1 cellular context compared by ENCODE assay signal in the genomic region with DNA sequence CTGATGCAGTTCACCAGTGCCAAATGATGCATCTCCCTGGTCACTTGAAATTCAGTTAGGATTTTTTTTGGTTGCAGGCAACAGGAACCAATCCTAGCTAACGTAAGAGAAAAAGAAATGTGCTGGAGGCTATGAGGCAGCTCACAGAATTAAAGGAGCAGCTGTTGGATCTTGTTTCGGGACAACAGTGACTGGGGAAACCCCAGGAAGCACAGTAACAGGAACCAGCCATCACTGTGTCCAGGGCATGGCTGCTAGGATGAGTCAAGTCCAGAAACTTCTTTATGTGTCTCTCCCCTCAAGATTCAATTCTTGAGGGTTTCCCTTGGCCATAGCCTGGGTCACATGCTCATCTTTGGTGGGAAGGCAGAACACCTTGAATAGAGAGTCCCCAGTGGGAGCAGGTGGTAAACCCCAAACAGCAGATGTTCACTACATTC.
TF ChIP-seq lines count a peak whose summit lies in the region.

No MANE protein-coding gene starts in this region.

TF ChIP-seq in HepG2, 621 proteins besides CTCF, POLR2A, EP300 and RAD21:
- TF ChIP-seq, protein P1, sequence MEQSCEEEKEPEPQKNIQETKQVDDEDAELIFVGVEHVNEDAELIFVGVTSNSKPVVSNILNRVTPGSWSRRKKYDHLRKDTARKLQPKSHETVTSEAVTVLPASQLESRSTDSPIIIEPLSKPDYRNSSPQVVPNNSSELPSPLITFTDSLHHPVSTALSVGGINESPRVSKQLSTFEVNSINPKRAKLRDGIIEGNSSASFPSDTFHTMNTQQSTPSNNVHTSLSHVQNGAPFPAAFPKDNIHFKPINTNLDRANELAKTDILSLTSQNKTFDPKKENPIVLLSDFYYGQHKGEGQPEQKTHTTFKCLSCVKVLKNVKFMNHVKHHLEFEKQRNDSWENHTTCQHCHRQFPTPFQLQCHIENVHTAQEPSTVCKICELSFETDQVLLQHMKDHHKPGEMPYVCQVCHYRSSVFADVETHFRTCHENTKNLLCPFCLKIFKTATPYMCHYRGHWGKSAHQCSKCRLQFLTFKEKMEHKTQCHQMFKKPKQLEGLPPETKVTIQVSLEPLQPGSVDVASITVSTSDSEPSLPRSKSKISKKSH (CRISPR knock-in tag; IDR thresholded peaks at IDR 0.05; ENCODE audit: borderline replicate concordance): no peak
- TF ChIP-seq JARID2 (CRISPR knock-in tag; IDR thresholded peaks at IDR 0.05; ENCODE audit: insufficient replicate concordance) (no peak), ZNF232 (CRISPR knock-in tag; IDR thresholded peaks at IDR 0.05; ENCODE audit: borderline replicate concordance) (no peak), ZSCAN22 (CRISPR knock-in tag; IDR thresholded peaks at IDR 0.05) (no peak), ZNF430 (CRISPR knock-in tag; IDR thresholded peaks at IDR 0.05) (no peak), GPN1 (CRISPR knock-in tag; IDR thresholded peaks at IDR 0.05; ENCODE audit: borderline replicate concordance) (no peak), TMF1 (CRISPR knock-in tag; IDR thresholded peaks at IDR 0.05; ENCODE audit: low read depth) (no peak), ZKSCAN1 (IDR thresholded peaks at IDR 0.05; ENCODE audit: low read length) (no peak), KLF9 (CRISPR knock-in tag; IDR thresholded peaks at IDR 0.05; ENCODE audit: low read depth) (no peak), ZNF484 (CRISPR knock-in tag; IDR thresholded peaks at IDR 0.05; ENCODE audit: borderline replicate concordance, low read depth) (no peak), MLLT10 (CRISPR knock-in tag; IDR thresholded peaks at IDR 0.05) (no peak)
- TF ChIP-seq, protein P2, sequence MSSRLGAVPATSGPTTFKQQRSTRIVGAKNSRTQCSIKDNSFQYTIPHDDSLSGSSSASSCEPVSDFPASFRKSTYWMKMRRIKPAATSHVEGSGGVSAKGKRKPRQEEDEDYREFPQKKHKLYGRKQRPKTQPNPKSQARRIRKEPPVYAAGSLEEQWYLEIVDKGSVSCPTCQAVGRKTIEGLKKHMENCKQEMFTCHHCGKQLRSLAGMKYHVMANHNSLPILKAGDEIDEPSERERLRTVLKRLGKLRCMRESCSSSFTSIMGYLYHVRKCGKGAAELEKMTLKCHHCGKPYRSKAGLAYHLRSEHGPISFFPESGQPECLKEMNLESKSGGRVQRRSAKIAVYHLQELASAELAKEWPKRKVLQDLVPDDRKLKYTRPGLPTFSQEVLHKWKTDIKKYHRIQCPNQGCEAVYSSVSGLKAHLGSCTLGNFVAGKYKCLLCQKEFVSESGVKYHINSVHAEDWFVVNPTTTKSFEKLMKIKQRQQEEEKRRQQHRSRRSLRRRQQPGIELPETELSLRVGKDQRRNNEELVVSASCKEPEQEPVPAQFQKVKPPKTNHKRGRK (CRISPR knock-in tag; IDR thresholded peaks at IDR 0.05): no peak
- TF ChIP-seq, protein P3, sequence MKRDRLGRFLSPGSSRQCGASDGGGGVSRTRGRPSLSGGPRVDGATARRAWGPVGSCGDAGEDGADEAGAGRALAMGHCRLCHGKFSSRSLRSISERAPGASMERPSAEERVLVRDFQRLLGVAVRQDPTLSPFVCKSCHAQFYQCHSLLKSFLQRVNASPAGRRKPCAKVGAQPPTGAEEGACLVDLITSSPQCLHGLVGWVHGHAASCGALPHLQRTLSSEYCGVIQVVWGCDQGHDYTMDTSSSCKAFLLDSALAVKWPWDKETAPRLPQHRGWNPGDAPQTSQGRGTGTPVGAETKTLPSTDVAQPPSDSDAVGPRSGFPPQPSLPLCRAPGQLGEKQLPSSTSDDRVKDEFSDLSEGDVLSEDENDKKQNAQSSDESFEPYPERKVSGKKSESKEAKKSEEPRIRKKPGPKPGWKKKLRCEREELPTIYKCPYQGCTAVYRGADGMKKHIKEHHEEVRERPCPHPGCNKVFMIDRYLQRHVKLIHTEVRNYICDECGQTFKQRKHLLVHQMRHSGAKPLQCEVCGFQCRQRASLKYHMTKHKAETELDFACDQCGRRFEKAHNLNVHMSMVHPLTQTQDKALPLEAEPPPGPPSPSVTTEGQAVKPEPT (CRISPR knock-in tag; IDR thresholded peaks at IDR 0.05; ENCODE audit: low read depth): no peak
- TF ChIP-seq, protein P4, sequence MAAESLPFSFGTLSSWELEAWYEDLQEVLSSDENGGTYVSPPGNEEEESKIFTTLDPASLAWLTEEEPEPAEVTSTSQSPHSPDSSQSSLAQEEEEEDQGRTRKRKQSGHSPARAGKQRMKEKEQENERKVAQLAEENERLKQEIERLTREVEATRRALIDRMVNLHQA (CRISPR knock-in tag; IDR thresholded peaks at IDR 0.05): no peak
- TF ChIP-seq, protein P5, sequence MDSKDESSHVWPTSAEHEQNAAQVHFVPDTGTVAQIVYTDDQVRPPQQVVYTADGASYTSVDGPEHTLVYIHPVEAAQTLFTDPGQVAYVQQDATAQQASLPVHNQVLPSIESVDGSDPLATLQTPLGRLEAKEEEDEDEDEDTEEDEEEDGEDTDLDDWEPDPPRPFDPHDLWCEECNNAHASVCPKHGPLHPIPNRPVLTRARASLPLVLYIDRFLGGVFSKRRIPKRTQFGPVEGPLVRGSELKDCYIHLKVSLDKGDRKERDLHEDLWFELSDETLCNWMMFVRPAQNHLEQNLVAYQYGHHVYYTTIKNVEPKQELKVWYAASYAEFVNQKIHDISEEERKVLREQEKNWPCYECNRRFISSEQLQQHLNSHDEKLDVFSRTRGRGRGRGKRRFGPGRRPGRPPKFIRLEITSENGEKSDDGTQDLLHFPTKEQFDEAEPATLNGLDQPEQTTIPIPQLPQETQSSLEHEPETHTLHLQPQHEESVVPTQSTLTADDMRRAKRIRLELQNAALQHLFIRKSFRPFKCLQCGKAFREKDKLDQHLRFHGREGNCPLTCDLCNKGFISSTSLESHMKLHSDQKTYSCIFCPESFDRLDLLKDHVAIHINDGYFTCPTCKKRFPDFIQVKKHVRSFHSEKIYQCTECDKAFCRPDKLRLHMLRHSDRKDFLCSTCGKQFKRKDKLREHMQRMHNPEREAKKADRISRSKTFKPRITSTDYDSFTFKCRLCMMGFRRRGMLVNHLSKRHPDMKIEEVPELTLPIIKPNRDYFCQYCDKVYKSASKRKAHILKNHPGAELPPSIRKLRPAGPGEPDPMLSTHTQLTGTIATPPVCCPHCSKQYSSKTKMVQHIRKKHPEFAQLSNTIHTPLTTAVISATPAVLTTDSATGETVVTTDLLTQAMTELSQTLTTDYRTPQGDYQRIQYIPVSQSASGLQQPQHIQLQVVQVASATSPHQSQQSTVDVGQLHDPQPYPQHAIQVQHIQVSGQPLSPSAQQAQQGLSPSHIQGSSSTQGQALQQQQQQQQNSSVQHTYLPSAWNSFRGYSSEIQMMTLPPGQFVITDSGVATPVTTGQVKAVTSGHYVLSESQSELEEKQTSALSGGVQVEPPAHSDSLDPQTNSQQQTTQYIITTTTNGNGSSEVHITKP (CRISPR knock-in tag; IDR thresholded peaks at IDR 0.05; ENCODE audit: low read depth): no peak
TF ChIP-seq in HepG2: peak in this region for 0.
